ENCODE assay signal across 20 cellular contexts in the genomic region with DNA sequence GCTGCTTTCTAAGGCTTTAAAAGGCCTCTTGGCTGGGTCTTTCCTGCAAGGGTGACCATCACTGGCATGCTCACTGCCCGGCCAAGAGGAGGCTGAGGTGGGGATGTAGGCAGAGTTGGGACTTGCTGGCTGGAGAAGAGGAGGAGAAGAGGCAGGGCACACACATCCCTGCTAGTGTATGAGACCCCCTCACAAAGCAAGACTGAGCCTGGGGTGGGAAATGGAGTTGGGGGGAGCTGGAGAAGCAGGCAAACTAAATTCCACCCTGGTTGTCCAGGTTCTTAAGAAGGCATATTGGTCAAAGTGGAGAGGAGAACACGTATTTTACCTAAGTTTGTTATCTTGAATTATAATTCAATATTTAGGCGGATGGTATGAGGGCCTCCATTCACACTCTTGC. TPM values are rescaled to one million over a fixed set of nuclear protein-coding genes. Genes with fewer than 3 reads are reported as not detected.
DNase-seq lines count a peak whose midpoint lies in the region; ATAC-seq lines count a peak whose summit lies in the region.
"Had no signal": no experiment of that assay in that cellular context is flagged by ENCODE, and none has a peak within 500 bp of the region (broad histone marks: within the 10 kb centered on the region; RNA-seq: fewer than 3 reads in every experiment).

No MANE protein-coding gene starts in this region.

- CTCF ChIA-PET in naive thymus-derived CD4-positive, alpha-beta T cell (lab: Charles Lee): no interaction called here

- no peaks in the 10 kb centered on the region for H3K9me3 ChIP-seq in naive thymus-derived CD4-positive, alpha-beta T cell (ENCODE audit: control insufficient read depth in 2 of 3, low read length in 3 of 3)

- no peak overlapping the region for H3K4me3 ChIP-seq in naive thymus-derived CD4-positive, alpha-beta T cell (ENCODE audit: low read length)
- H3K4me3 ChIP-seq: BLaER1 treated with 17β-estradiol and CSF1 and Interleukin-3, amounts not matched to agents 10 nM and 100 nM had no signal

- peaks cover 17% of the 10 kb centered on the region for H3K4me1 Mint-ChIP-seq in activated naive CD8-positive, alpha-beta T cell (ENCODE audit: low read depth)
- H3K4me1 Mint-ChIP-seq in activated naive CD8-positive, alpha-beta T cell treated with anti-CD3 and anti-CD28 coated beads, Interleukin-2, amount 50 U/mL, for 24 hours: peaks cover 18% of the 10 kb centered on the region
- peaks cover 15% of the 10 kb centered on the region for H3K4me1 Mint-ChIP-seq in activated T-helper 1 cell treated with anti-CD3 and anti-CD28 coated beads, Interleukin-12 subunit alpha, Interleukin-12 subunit beta, Interleukin-2, Interleukin-4 antibody, amounts not matched to agents 30 ng/mL and 10 ng/mL and 1 ng/mL, durations not matched to agents 14 hours and 24 hours and 36 hours (ENCODE audit: low read depth)
- H3K4me1 Mint-ChIP-seq in naive thymus-derived CD4-positive, alpha-beta T cell: peaks cover 11 to 29% (median 20%) of the 10 kb centered on the region in 7 donors
- peaks cover 30% of the 10 kb centered on the region for H3K4me1 Mint-ChIP-seq in stimulated activated effector memory CD8-positive, alpha-beta T cell treated with anti-CD3 and anti-CD28 coated beads, Interleukin-12 subunit alpha, Interleukin-12 subunit beta, amount 100 ng/mL, for 72 hours

- H3K27ac ChIP-seq in naive thymus-derived CD4-positive, alpha-beta T cell (ENCODE audit: low read depth, low read length): no peak overlapping the region
- H3K27ac ChIP-seq: BLaER1 treated with 17β-estradiol and CSF1 and Interleukin-3, amounts not matched to agents 10 nM and 100 nM had no signal

- ATAC-seq in activated naive CD8-positive, alpha-beta T cell treated with anti-CD3 and anti-CD28 coated beads, Interleukin-2, amount 50 U/mL, for 24 hours: no peak
- no peak for ATAC-seq in naive thymus-derived CD4-positive, alpha-beta T cell
- ATAC-seq in stimulated activated effector memory CD8-positive, alpha-beta T cell treated with anti-CD3 and anti-CD28 coated beads, Interleukin-12 subunit alpha, Interleukin-12 subunit beta, amount 100 ng/mL, for 72 hours: no peak
- ATAC-seq in HG03521 (IDR thresholded peaks at IDR 0.05; ENCODE audit: unreplicated experiment): no peak

- DNase-seq in activated naive CD8-positive, alpha-beta T cell treated with anti-CD3 and anti-CD28 coated beads, Interleukin-2, amount 50 U/mL, for 24 hours: no peak
- DNase-seq in activated T-helper 1 cell treated with anti-CD3 and anti-CD28 coated beads, Interleukin-12 subunit alpha, Interleukin-12 subunit beta, Interleukin-2, Interleukin-4 antibody, amounts not matched to agents 30 ng/mL and 10 ng/mL and 1 ng/mL, durations not matched to agents 14 hours and 24 hours and 36 hours (ENCODE audit: low spot score): no peak
- no peak for DNase-seq in naive thymus-derived CD4-positive, alpha-beta T cell
- DNase-seq in stimulated activated effector memory CD8-positive, alpha-beta T cell treated with anti-CD3 and anti-CD28 coated beads, Interleukin-12 subunit alpha, Interleukin-12 subunit beta, amount 100 ng/mL, for 72 hours (ENCODE audit: low spot score in 2 of 2): no peak
- DNase-seq in stimulated activated CD8-positive, alpha-beta memory T cell treated with anti-CD3 and anti-CD28 coated beads, Interleukin-4, amount 100 ng/mL, for 48 hours: no peak
- DNase-seq in activated T-cell treated with anti-CD3 and anti-CD28 coated beads, Interleukin-2, amount 50 U/mL, for 48 hours: no peak
- DNase-seq: 8988T; GF-D8; NCI-H1417; NCI-H1930; NCI-H446 treated with DMSO at 0.1 percent for 48 hours; NK-92 treated with Interleukin-12 subunit alpha and Interleukin-12 subunit beta, amount 100 ng/mL, for 24 hours; OCI-M1; SIG-M5 had no signal

- intact Hi-C loops in activated T-helper 1 cell treated with anti-CD3 and anti-CD28 coated beads, Interleukin-12 subunit alpha, Interleukin-12 subunit beta, Interleukin-2, Interleukin-4 antibody, amounts not matched to agents 30 ng/mL and 10 ng/mL and 1 ng/mL, durations not matched to agents 14 hours and 24 hours and 36 hours (cut with micrococcal nuclease): no loop called here
- intact Hi-C loops in naive thymus-derived CD4-positive, alpha-beta T cell (cut with micrococcal nuclease): loop anchor here in 1 of 2 donors (2.0 kb wide), 1 partner anchor 411 kb away; a partner anchor contains a TSS

- no peaks in the 10 kb centered on the region for H3K36me3 ChIP-seq in naive thymus-derived CD4-positive, alpha-beta T cell (ENCODE audit: control insufficient read depth in 2 of 3, insufficient read depth in 3 of 3, low read length in 3 of 3)
- H3K36me3 ChIP-seq: BLaER1 treated with 17β-estradiol and CSF1 and Interleukin-3, amounts not matched to agents 10 nM and 100 nM had no signal

- H3K27me3 Mint-ChIP-seq in activated naive CD8-positive, alpha-beta T cell: peaks cover 4% of the 10 kb centered on the region
- H3K27me3 Mint-ChIP-seq in activated naive CD8-positive, alpha-beta T cell treated with anti-CD3 and anti-CD28 coated beads, Interleukin-2, amount 50 U/mL, for 24 hours: peaks cover 3% of the 10 kb centered on the region
- peaks cover 9% of the 10 kb centered on the region for H3K27me3 Mint-ChIP-seq in activated T-helper 1 cell treated with anti-CD3 and anti-CD28 coated beads, Interleukin-12 subunit alpha, Interleukin-12 subunit beta, Interleukin-2, Interleukin-4 antibody, amounts not matched to agents 30 ng/mL and 10 ng/mL and 1 ng/mL, durations not matched to agents 14 hours and 24 hours and 36 hours (ENCODE audit: insufficient read depth)
- peaks cover 0 to 9% (median 4%) of the 10 kb centered on the region in 5 donors for H3K27me3 Mint-ChIP-seq in naive thymus-derived CD4-positive, alpha-beta T cell

- H3K36me3 Mint-ChIP-seq in activated naive CD8-positive, alpha-beta T cell: peaks cover 2% of the 10 kb centered on the region
- no peaks in the 10 kb centered on the region for H3K36me3 Mint-ChIP-seq in activated naive CD8-positive, alpha-beta T cell treated with anti-CD3 and anti-CD28 coated beads, Interleukin-2, amount 50 U/mL, for 24 hours (ENCODE audit: low read depth)
- no peaks in the 10 kb centered on the region for H3K36me3 Mint-ChIP-seq in activated T-helper 1 cell treated with anti-CD3 and anti-CD28 coated beads, Interleukin-12 subunit alpha, Interleukin-12 subunit beta, Interleukin-2, Interleukin-4 antibody, amounts not matched to agents 30 ng/mL and 10 ng/mL and 1 ng/mL, durations not matched to agents 14 hours and 24 hours and 36 hours (ENCODE audit: low read depth)
- peaks cover 0 to 4% (median 0%) of the 10 kb centered on the region in 5 donors for H3K36me3 Mint-ChIP-seq in naive thymus-derived CD4-positive, alpha-beta T cell
- peaks cover 6% of the 10 kb centered on the region for H3K36me3 Mint-ChIP-seq in stimulated activated effector memory CD8-positive, alpha-beta T cell treated with anti-CD3 and anti-CD28 coated beads, Interleukin-12 subunit alpha, Interleukin-12 subunit beta, amount 100 ng/mL, for 72 hours

- H3K27me3 ChIP-seq in naive thymus-derived CD4-positive, alpha-beta T cell (ENCODE audit: control insufficient read depth in 2 of 2, insufficient read depth in 2 of 2, low read length in 2 of 2): no peaks in the 10 kb centered on the region
- H3K27me3 ChIP-seq: BLaER1 treated with 17β-estradiol and CSF1 and Interleukin-3, amounts not matched to agents 10 nM and 100 nM had no signal

- POLR2A ChIA-PET in naive thymus-derived CD4-positive, alpha-beta T cell (lab: Charles Lee): no interaction called here

- peaks cover 10 to 16% of the 10 kb centered on the region in 2 donors for H3K4me1 ChIP-seq in naive thymus-derived CD4-positive, alpha-beta T cell (ENCODE audit: control insufficient read depth in 2 of 2, insufficient read depth in 2 of 2, low read length in 2 of 2)

- H3K27ac Mint-ChIP-seq in activated naive CD8-positive, alpha-beta T cell: no peak overlapping the region
- H3K27ac Mint-ChIP-seq in activated naive CD8-positive, alpha-beta T cell treated with anti-CD3 and anti-CD28 coated beads, Interleukin-2, amount 50 U/mL, for 24 hours: no peak overlapping the region
- no peak overlapping the region for H3K27ac Mint-ChIP-seq in activated T-helper 1 cell treated with anti-CD3 and anti-CD28 coated beads, Interleukin-12 subunit alpha, Interleukin-12 subunit beta, Interleukin-2, Interleukin-4 antibody, amounts not matched to agents 30 ng/mL and 10 ng/mL and 1 ng/mL, durations not matched to agents 14 hours and 24 hours and 36 hours
- H3K27ac Mint-ChIP-seq in naive thymus-derived CD4-positive, alpha-beta T cell: peak overlapping the region in 3 of 9 donors; percentile 11 to 25 (median 17)
- no peak overlapping the region for H3K27ac Mint-ChIP-seq in stimulated activated effector memory CD8-positive, alpha-beta T cell treated with anti-CD3 and anti-CD28 coated beads, Interleukin-12 subunit alpha, Interleukin-12 subunit beta, amount 100 ng/mL, for 72 hours

- peak overlapping the region; percentile 31 for H3K4me3 Mint-ChIP-seq in activated naive CD8-positive, alpha-beta T cell
- no peak overlapping the region for H3K4me3 Mint-ChIP-seq in activated naive CD8-positive, alpha-beta T cell treated with anti-CD3 and anti-CD28 coated beads, Interleukin-2, amount 50 U/mL, for 24 hours
- peak overlapping the region; percentile 42 for H3K4me3 Mint-ChIP-seq in activated T-helper 1 cell treated with anti-CD3 and anti-CD28 coated beads, Interleukin-12 subunit alpha, Interleukin-12 subunit beta, Interleukin-2, Interleukin-4 antibody, amounts not matched to agents 30 ng/mL and 10 ng/mL and 1 ng/mL, durations not matched to agents 14 hours and 24 hours and 36 hours
- peak overlapping the region in 6 of 10 donors; percentile 19 to 91 (median 56) for H3K4me3 Mint-ChIP-seq in naive thymus-derived CD4-positive, alpha-beta T cell
- peak overlapping the region; percentile 89 for H3K4me3 Mint-ChIP-seq in stimulated activated effector memory CD8-positive, alpha-beta T cell treated with anti-CD3 and anti-CD28 coated beads, Interleukin-12 subunit alpha, Interleukin-12 subunit beta, amount 100 ng/mL, for 72 hours

- H3K9me3 Mint-ChIP-seq in activated naive CD8-positive, alpha-beta T cell (ENCODE audit: low read depth): no peaks in the 10 kb centered on the region
- H3K9me3 Mint-ChIP-seq in activated naive CD8-positive, alpha-beta T cell treated with anti-CD3 and anti-CD28 coated beads, Interleukin-2, amount 50 U/mL, for 24 hours: no peaks in the 10 kb centered on the region
- H3K9me3 Mint-ChIP-seq in activated T-helper 1 cell treated with anti-CD3 and anti-CD28 coated beads, Interleukin-12 subunit alpha, Interleukin-12 subunit beta, Interleukin-2, Interleukin-4 antibody, amounts not matched to agents 30 ng/mL and 10 ng/mL and 1 ng/mL, durations not matched to agents 14 hours and 24 hours and 36 hours: no peaks in the 10 kb centered on the region
- peaks cover 0 to 1% (median 0%) of the 10 kb centered on the region in 11 donors for H3K9me3 Mint-ChIP-seq in naive thymus-derived CD4-positive, alpha-beta T cell
- H3K9me3 Mint-ChIP-seq in stimulated activated effector memory CD8-positive, alpha-beta T cell treated with anti-CD3 and anti-CD28 coated beads, Interleukin-12 subunit alpha, Interleukin-12 subunit beta, amount 100 ng/mL, for 72 hours: no peaks in the 10 kb centered on the region

RNA-seq across cellular contexts. Expression of a gene that starts 1.7 kb away (rescaled TPM):
- 9.3 and 11.8 TPM in 2 replicates for total RNA-seq in activated T-helper 1 cell treated with anti-CD3 and anti-CD28 coated beads, Interleukin-12 subunit alpha, Interleukin-12 subunit beta, Interleukin-2, Interleukin-4 antibody, amounts not matched to agents 30 ng/mL and 10 ng/mL and 1 ng/mL, durations not matched to agents 14 hours and 24 hours and 36 hours
- total RNA-seq in naive thymus-derived CD4-positive, alpha-beta T cell: 10 to 100 TPM; 15.6 to 47.4 (median 32.5) TPM
- 10 to 100 TPM; 20.1 to 49.6 TPM for polyA plus RNA-seq in naive thymus-derived CD4-positive, alpha-beta T cell

RNA-seq across cellular contexts. Expression of a gene that starts 18.0 kb away (rescaled TPM):
- not detected in 2 replicates for total RNA-seq in activated T-helper 1 cell treated with anti-CD3 and anti-CD28 coated beads, Interleukin-12 subunit alpha, Interleukin-12 subunit beta, Interleukin-2, Interleukin-4 antibody, amounts not matched to agents 30 ng/mL and 10 ng/mL and 1 ng/mL, durations not matched to agents 14 hours and 24 hours and 36 hours
- total RNA-seq in naive thymus-derived CD4-positive, alpha-beta T cell: not detected
- polyA plus RNA-seq in naive thymus-derived CD4-positive, alpha-beta T cell: not detected
- total RNA-seq: Daoy, HT-29, RPMI7951 had no signal
